Comparison of ENCODE assay signal across 12 cellular contexts in the genomic region with DNA sequence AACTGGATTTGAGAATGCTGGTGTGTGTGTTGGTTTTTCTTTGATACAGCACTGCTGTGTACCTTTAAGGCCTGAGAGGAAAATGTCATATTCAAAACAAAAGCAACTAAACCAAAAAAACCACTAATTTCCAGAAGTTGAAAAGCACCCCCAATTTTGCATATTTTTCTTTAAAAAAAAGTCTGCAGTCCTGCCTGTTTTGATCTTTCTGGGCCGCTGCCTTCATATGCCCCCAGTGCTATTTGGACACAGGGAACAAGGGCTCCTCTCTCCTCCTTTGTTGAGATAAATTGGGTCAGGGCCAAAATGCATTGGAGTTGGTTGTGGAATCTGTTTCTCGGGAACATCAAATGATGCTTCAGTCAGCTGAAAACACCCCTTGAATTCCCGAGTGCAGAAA. TPM values are rescaled to one million over a fixed set of nuclear protein-coding genes. Genes with fewer than 3 reads are reported as not detected.
DNase-seq lines count a peak whose midpoint lies in the region; ATAC-seq, FAIRE-seq and TF ChIP-seq lines count a peak whose summit lies in the region.
"Had no signal": no experiment of that assay in that cellular context is flagged by ENCODE, and none has a peak within 500 bp of the region (broad histone marks: within the 10 kb centered on the region; RNA-seq: fewer than 3 reads in every experiment).

No MANE protein-coding gene starts in this region.

- intact Hi-C loops in dorsolateral prefrontal cortex (cut with DNase I) (loop anchor here in 1 of 2 donors (2.0 to 10.0 kb wide), 2 partner anchors 18 to 226 kb away; partner anchors contain the start of genes ORC6 and VPS35), kidney (cut with DNase I) (no loop called here)

- no peaks in the 10 kb centered on the region for H3K27me3 ChIP-seq in dorsolateral prefrontal cortex
- no peaks in the 10 kb centered on the region for H3K27me3 ChIP-seq in MM.1S (replicated peaks; ENCODE audit: insufficient read depth, low read length)
- H3K27me3 ChIP-seq: heart right ventricle had no signal

- peak overlapping the region in 9 of 59 donors; percentile 1 to 27 (median 14) for H3K4me3 ChIP-seq in dorsolateral prefrontal cortex
- no peak overlapping the region for H3K4me3 ChIP-seq in MM.1S (ENCODE audit: low read length)
- H3K4me3 ChIP-seq in kidney (ENCODE audit: low read length in 2 of 2), result no peak overlapping the region
- H3K4me3 ChIP-seq: GM23248, heart right ventricle had no signal

- TF ChIP-seq CTCF in dorsolateral prefrontal cortex (IDR thresholded peaks at IDR 0.05 in 54 of 56, conservative IDR thresholded peaks at IDR 0.05 in 2 of 56; ENCODE audit: low read depth in 1 of 56, partially characterized antibody in 56 of 56) (peak in 5 of 56 donors; percentile 6 to 27 (median 13)), MM.1S (IDR thresholded peaks at IDR 0.05; ENCODE audit: low read length) (no peak), kidney (IDR thresholded peaks at IDR 0.05; ENCODE audit: borderline replicate concordance, extremely low read depth, insufficient read depth) (no peak)

- POLR2A ChIA-PET in naive thymus-derived CD8-positive, alpha-beta T cell (lab: Charles Lee), result no interaction called here

- H3K9me3 ChIP-seq in MM.1S (replicated peaks; ENCODE audit: insufficient read depth, low read length) (no peaks in the 10 kb centered on the region), kidney (ENCODE audit: control insufficient read depth in 1 of 2, low read length in 2 of 2) (no peaks in the 10 kb centered on the region)
- H3K9me3 ChIP-seq: heart right ventricle had no signal

- H3K27ac ChIP-seq in dorsolateral prefrontal cortex (peak overlapping the region; percentile 4 to 97 (median 88)), MM.1S (ENCODE audit: low read length) (no peak overlapping the region), kidney (ENCODE audit: low read depth in 2 of 2, low read length in 2 of 2) (no peak overlapping the region)
- H3K27ac ChIP-seq: GM23248, heart right ventricle had no signal

- H3K4me1 Mint-ChIP-seq in naive thymus-derived CD8-positive, alpha-beta T cell, result peaks cover 0 to 6% (median 3%) of the 10 kb centered on the region in 4 donors

- H3K9ac ChIP-seq in MM.1S (ENCODE audit: low read length) (no peak overlapping the region), kidney (ENCODE audit: low read length in 2 of 2) (no peak overlapping the region)
- H3K9ac ChIP-seq: GM23248 had no signal

- FAIRE-seq in kidney (lab: Jason Lieb, UNC), result no peak

- no peaks in the 10 kb centered on the region for H3K36me3 Mint-ChIP-seq in naive thymus-derived CD8-positive, alpha-beta T cell

- H3K4me1 ChIP-seq in MM.1S (ENCODE audit: low read length) (no peaks in the 10 kb centered on the region), kidney (ENCODE audit: control insufficient read depth in 1 of 2, insufficient read depth in 1 of 2, low read depth in 1 of 2, low read length in 2 of 2) (no peaks in the 10 kb centered on the region)

- no peaks in the 10 kb centered on the region for H3K27me3 Mint-ChIP-seq in naive thymus-derived CD8-positive, alpha-beta T cell

- ATAC-seq in GM18502 (IDR thresholded peaks at IDR 0.05; ENCODE audit: poor library complexity, unreplicated experiment) (peak; percentile 79), GM21367 (IDR thresholded peaks at IDR 0.05; ENCODE audit: unreplicated experiment) (peak; percentile 46), HG03159 (IDR thresholded peaks at IDR 0.05; ENCODE audit: unreplicated experiment) (peak; percentile 55)
- no peak for ATAC-seq in naive thymus-derived CD8-positive, alpha-beta T cell
- ATAC-seq: heart right ventricle had no signal

- no peak overlapping the region for H3K4me2 ChIP-seq in MM.1S (ENCODE audit: low read depth, low read length)

- H3K4me3 Mint-ChIP-seq in naive thymus-derived CD8-positive, alpha-beta T cell, result no peak overlapping the region

- no peaks in the 10 kb centered on the region for H3K79me2 ChIP-seq in MM.1S (ENCODE audit: low read length)

- H3K27ac Mint-ChIP-seq in naive thymus-derived CD8-positive, alpha-beta T cell, result no peak overlapping the region

- DNase-seq in dorsolateral prefrontal cortex (peak in 3 of 10 donors; percentile 41 to 69 (median 53)), NCI-H128 (lab: John Stamatoyannopoulos, UW; ENCODE audit: unreplicated experiment) (no peak), MM.1S (no peak), kidney (no peak)
- no peak for DNase-seq in naive thymus-derived CD8-positive, alpha-beta T cell
- DNase-seq: GM23248, heart right ventricle, SHP77 treated with DMSO at 0.1 percent for 48 hours, trophoblast cell had no signal

- H4K20me1 ChIP-seq in MM.1S (ENCODE audit: insufficient read depth, low read length), result no peaks in the 10 kb centered on the region

- H3K9me3 Mint-ChIP-seq in naive thymus-derived CD8-positive, alpha-beta T cell, result no peaks in the 10 kb centered on the region

- H3K36me3 ChIP-seq in MM.1S (replicated peaks; ENCODE audit: insufficient read depth, low read length), result no peaks in the 10 kb centered on the region
- H3K36me3 ChIP-seq in kidney (ENCODE audit: control insufficient read depth in 1 of 2, insufficient read depth in 2 of 2, low read length in 2 of 2), result peaks cover 14 to 33% of the 10 kb centered on the region in 2 donors

- H3F3A ChIP-seq in MM.1S (ENCODE audit: insufficient read depth, low read length), result no peaks in the 10 kb centered on the region

- no peak overlapping the region for H2AFZ ChIP-seq in MM.1S (ENCODE audit: low read length)
- H2AFZ ChIP-seq: GM23248 had no signal

- no peaks in the 10 kb centered on the region for H3K9me2 ChIP-seq in MM.1S (replicated peaks; ENCODE audit: insufficient read depth, low read length)

RNA-seq across cellular contexts. Expression of gene GPT2, which starts 26.9 kb away (rescaled TPM):
- 100 to 1,000 TPM in 10 of 120 experiments, 10 to 100 TPM in 110; 45.9 to 230 (median 67.8) TPM for total RNA-seq in dorsolateral prefrontal cortex
- 6.5 TPM for total RNA-seq in kidney
- 37.1 TPM for polyA plus RNA-seq in kidney (ENCODE audit: insufficient read depth, low read depth, low replicate concordance)
- 1 to 10 TPM; 2.7 to 3.4 TPM for total RNA-seq in naive thymus-derived CD8-positive, alpha-beta T cell
- under 1 TPM in 2 of 3 donors, not detected in 1; 0.19 to 0.23 TPM for polyA plus RNA-seq in naive thymus-derived CD8-positive, alpha-beta T cell

Comparison
In these comparisons a context has a peak if more than half of its experiments do, and no peak if none do; other contexts are left out.
1. ATAC-seq: peak in GM18502 (single experiment), GM21367 (single experiment) and HG03159 (single experiment); none in naive thymus-derived CD8-positive, alpha-beta T cell (0 of 2).
2. H3K27ac ChIP-seq: peak in dorsolateral prefrontal cortex (59 of 59); none in MM.1S (single experiment) and kidney (0 of 2).